Comparison of ENCODE assay signal across 10 cellular contexts in the genomic region with DNA sequence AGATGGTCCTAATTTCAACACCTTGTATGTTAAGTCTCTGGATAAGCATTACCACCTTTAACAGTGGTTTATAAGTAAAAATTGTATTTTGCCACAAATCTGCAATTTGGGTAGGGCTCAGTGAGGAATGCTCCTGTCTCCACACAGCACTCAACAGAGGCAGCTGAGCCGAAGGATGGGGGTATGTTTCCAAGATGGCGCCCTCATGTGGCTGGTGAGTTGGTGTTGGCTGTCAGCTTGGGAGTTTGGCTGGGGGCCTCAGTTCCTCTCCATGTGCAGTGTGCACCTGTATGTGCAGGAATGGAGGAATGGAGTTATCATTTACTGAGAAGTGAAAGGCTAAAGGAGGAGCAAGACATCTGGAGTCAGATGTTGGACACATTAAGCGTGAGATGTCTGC.
DNase-seq lines count a peak whose midpoint lies in the region; ATAC-seq and TF ChIP-seq lines count a peak whose summit lies in the region.
"Had no signal": no experiment of that assay in that cellular context is flagged by ENCODE, and none has a peak within 500 bp of the region (broad histone marks: within the 10 kb centered on the region; RNA-seq: fewer than 3 reads in every experiment).

No MANE protein-coding gene starts in this region.

- H3K27ac Mint-ChIP-seq in stimulated activated effector memory CD8-positive, alpha-beta T cell treated with anti-CD3 and anti-CD28 coated beads, Interleukin-12 subunit alpha, Interleukin-12 subunit beta, amount 100 ng/mL, for 72 hours = no peak overlapping the region

- H3K9me3 ChIP-seq in A673 (ENCODE audit: low read depth, low read length, poor library complexity, severe bottlenecking) = no peaks in the 10 kb centered on the region
- H3K9me3 ChIP-seq in DND-41 (ENCODE audit: insufficient read depth, low read length, severe bottlenecking) = peaks cover 2% of the 10 kb centered on the region
- no peaks in the 10 kb centered on the region for H3K9me3 ChIP-seq in OCI-LY1 (ENCODE audit: low read length)

- H3K4me1 ChIP-seq in A673 (ENCODE audit: insufficient read depth, low read length, poor library complexity, severe bottlenecking) (peaks cover 10% of the 10 kb centered on the region), DND-41 (ENCODE audit: insufficient read depth, low read length) (peaks cover 5% of the 10 kb centered on the region), OCI-LY1 (ENCODE audit: insufficient read depth, low read length, severe bottlenecking) (no peaks in the 10 kb centered on the region)

- CTCF ChIA-PET in A673 (lab: Charles Lee) = no interaction called here

- no peaks in the 10 kb centered on the region for H3F3A ChIP-seq in OCI-LY1 (ENCODE audit: insufficient read depth, low read length)

- no peak overlapping the region for H2AFZ ChIP-seq in DND-41 (ENCODE audit: low read depth, low read length)
- no peak overlapping the region for H2AFZ ChIP-seq in OCI-LY1 (ENCODE audit: low read length)
- H2AFZ ChIP-seq: GM23248 had no signal

- H3K9ac ChIP-seq in DND-41 (ENCODE audit: low read depth, low read length) = no peak overlapping the region
- H3K9ac ChIP-seq in OCI-LY1 (ENCODE audit: low read length) = no peak overlapping the region
- H3K9ac ChIP-seq: GM23248 had no signal

- H3K27me3 ChIP-seq in A673 (replicated peaks; ENCODE audit: insufficient read depth, low read depth, low read length, poor library complexity) = no peaks in the 10 kb centered on the region
- no peaks in the 10 kb centered on the region for H3K27me3 ChIP-seq in DND-41 (ENCODE audit: insufficient read depth, low read length, poor library complexity)
- H3K27me3 ChIP-seq in OCI-LY1 (ENCODE audit: insufficient read depth, low read length) = no peaks in the 10 kb centered on the region

- no peak overlapping the region for H3K4me3 Mint-ChIP-seq in stimulated activated effector memory CD8-positive, alpha-beta T cell treated with anti-CD3 and anti-CD28 coated beads, Interleukin-12 subunit alpha, Interleukin-12 subunit beta, amount 100 ng/mL, for 72 hours

- H3K4me3 ChIP-seq in A673 (ENCODE audit: low read depth, low read length, poor library complexity, severe bottlenecking) (no peak overlapping the region), DND-41 (ENCODE audit: low read depth in 1 of 2, low read length in 2 of 2) (no peak overlapping the region), OCI-LY1 (ENCODE audit: low read depth, low read length, poor library complexity, severe bottlenecking) (no peak overlapping the region), epithelial cell of esophagus (ENCODE audit: low read length) (no peak overlapping the region)
- H3K4me3 ChIP-seq: GM23248 had no signal

- POLR2A ChIA-PET in A673 (lab: Charles Lee; ENCODE audit: low non-redundant PET) = no interaction called here

- TF ChIP-seq CTCF in A673 (conservative IDR thresholded peaks at IDR 0.05; ENCODE audit: low read depth, low read length) (peak; percentile 45), DND-41 (IDR thresholded peaks at IDR 0.05; ENCODE audit: borderline replicate concordance, extremely low read depth, low read length, poor library complexity, severe bottlenecking) (peak; percentile 31), OCI-LY1 (IDR thresholded peaks at IDR 0.05; ENCODE audit: low read length) (peak; percentile 19; the same call in 1 of the 2 replicates), epithelial cell of esophagus (IDR thresholded peaks at IDR 0.05; ENCODE audit: insufficient read depth, low read depth, low read length, missing control alignments) (peak; percentile 19), GM13976 (IDR thresholded peaks at IDR 0.05; ENCODE audit: borderline replicate concordance, control extremely low read depth, extremely low read depth, insufficient read depth, missing control alignments) (no peak)

- no peaks in the 10 kb centered on the region for H3K9me2 ChIP-seq in OCI-LY1 (ENCODE audit: low read depth, low read length)

- H3K4me1 Mint-ChIP-seq in stimulated activated effector memory CD8-positive, alpha-beta T cell treated with anti-CD3 and anti-CD28 coated beads, Interleukin-12 subunit alpha, Interleukin-12 subunit beta, amount 100 ng/mL, for 72 hours = no peaks in the 10 kb centered on the region

- H3K4me2 ChIP-seq in DND-41 (ENCODE audit: insufficient read depth, low read length) (no peak overlapping the region), OCI-LY1 (ENCODE audit: low read length) (no peak overlapping the region)

- DNase-seq in A673 (ENCODE audit: low spot score) = no peak
- DNase-seq in DND-41 = no peak
- peak; percentile 33 for DNase-seq in epithelial cell of esophagus (ENCODE audit: low read depth)
- DNase-seq in GM13976 (ENCODE audit: low spot score) = no peak
- DNase-seq in KG1 (lab: John Stamatoyannopoulos, UW) = no peak
- no peak for DNase-seq in stimulated activated effector memory CD8-positive, alpha-beta T cell treated with anti-CD3 and anti-CD28 coated beads, Interleukin-12 subunit alpha, Interleukin-12 subunit beta, amount 100 ng/mL, for 72 hours (ENCODE audit: low spot score in 2 of 2)
- DNase-seq: GM23248, NCI-H1694 treated with DMSO at 0.1 percent for 48 hours had no signal

- H3K9me3 Mint-ChIP-seq in stimulated activated effector memory CD8-positive, alpha-beta T cell treated with anti-CD3 and anti-CD28 coated beads, Interleukin-12 subunit alpha, Interleukin-12 subunit beta, amount 100 ng/mL, for 72 hours = no peaks in the 10 kb centered on the region

- H4K20me1 ChIP-seq in DND-41 (ENCODE audit: insufficient read depth, low read length) = no peaks in the 10 kb centered on the region
- no peaks in the 10 kb centered on the region for H4K20me1 ChIP-seq in OCI-LY1 (ENCODE audit: insufficient read depth, low read length)

- in situ Hi-C loops in GM13976 (cut with MboI; ENCODE audit: low sequenced_read_pairs, unreplicated experiment) = loop anchor here (25.0 kb wide), 1 partner anchor 259 kb away; a partner anchor contains a TSS

- no peaks in the 10 kb centered on the region for H3K36me3 ChIP-seq in A673 (ENCODE audit: insufficient read depth, low read length, poor library complexity, severe bottlenecking)
- no peaks in the 10 kb centered on the region for H3K36me3 ChIP-seq in DND-41 (ENCODE audit: insufficient read depth, low read length)
- H3K36me3 ChIP-seq in OCI-LY1 (ENCODE audit: insufficient read depth, low read length) = no peaks in the 10 kb centered on the region

- BruUV-seq in A673 (replicated peaks; lab: Mats Ljungman, UMichigan) = no TSS peak

- ATAC-seq in DND-41 (ENCODE audit: insufficient read depth, low read depth) (no peak), HG02642 (IDR thresholded peaks at IDR 0.05; ENCODE audit: poor library complexity, unreplicated experiment) (no peak)
- no peak for ATAC-seq in stimulated activated effector memory CD8-positive, alpha-beta T cell treated with anti-CD3 and anti-CD28 coated beads, Interleukin-12 subunit alpha, Interleukin-12 subunit beta, amount 100 ng/mL, for 72 hours

- no peaks in the 10 kb centered on the region for H3K36me3 Mint-ChIP-seq in stimulated activated effector memory CD8-positive, alpha-beta T cell treated with anti-CD3 and anti-CD28 coated beads, Interleukin-12 subunit alpha, Interleukin-12 subunit beta, amount 100 ng/mL, for 72 hours

- H3K27ac ChIP-seq in A673 (ENCODE audit: low read depth, low read length, poor library complexity, severe bottlenecking) (no peak overlapping the region), DND-41 (ENCODE audit: low read length) (no peak overlapping the region), OCI-LY1 (ENCODE audit: low read depth, low read length, poor library complexity, severe bottlenecking) (no peak overlapping the region)
- H3K27ac ChIP-seq: GM23248 had no signal

- intact Hi-C loops in A673 (cut with micrococcal nuclease; ENCODE audit: unreplicated experiment) = no loop called here

- no peaks in the 10 kb centered on the region for H3K79me2 ChIP-seq in DND-41 (ENCODE audit: insufficient read depth, low read length)
- no peaks in the 10 kb centered on the region for H3K79me2 ChIP-seq in OCI-LY1 (ENCODE audit: insufficient read depth, low read length)
